16 cellular contexts compared by ENCODE assay signal in genomic region chr12:89597770-89598169, GRCh38.
DNase-seq lines count a peak whose midpoint lies in the region; ATAC-seq, FAIRE-seq and TF ChIP-seq lines count a peak whose summit lies in the region.
"Had no signal": no experiment of that assay in that cellular context is flagged by ENCODE, and none has a peak within 500 bp of the region (broad histone marks: within the 10 kb centered on the region; RNA-seq: fewer than 3 reads in every experiment).

No MANE protein-coding gene starts in this region.

- no peaks in the 10 kb centered on the region for H3K27me3 ChIP-seq in vagina
- H3K27me3 ChIP-seq: BLaER1 treated with 17β-estradiol and CSF1 and Interleukin-3, amounts not matched to agents 10 nM and 100 nM; cardiac muscle cell had no signal

- H3K27ac ChIP-seq in vagina, result no peak overlapping the region
- H3K27ac ChIP-seq: BLaER1 treated with 17β-estradiol and CSF1 and Interleukin-3, amounts not matched to agents 10 nM and 100 nM; cardiac muscle cell had no signal

- intact Hi-C loops in vagina (cut with DNase I), result no loop called here

- H3K4me3 ChIP-seq in GM12865 (ENCODE audit: low read depth, low read length) (no peak overlapping the region), vagina (no peak overlapping the region)
- H3K4me3 ChIP-seq: BLaER1 treated with 17β-estradiol and CSF1 and Interleukin-3, amounts not matched to agents 10 nM and 100 nM; cardiac muscle cell had no signal

- no peak for TF ChIP-seq POLR2A in vagina (IDR thresholded peaks at IDR 0.05)
- TF ChIP-seq POLR2A in H54 (IDR thresholded peaks at IDR 0.05; ENCODE audit: low read depth, low read length), result no peak

- no peak for FAIRE-seq in H54 (lab: Jason Lieb, UNC)
- FAIRE-seq: G401.6, H1 had no signal

- ATAC-seq in GM19043 (IDR thresholded peaks at IDR 0.05; ENCODE audit: low read depth, unreplicated experiment) (peak; percentile 63), HG02623 (IDR thresholded peaks at IDR 0.05; ENCODE audit: unreplicated experiment) (peak; percentile 41), HG03558 (IDR thresholded peaks at IDR 0.05; ENCODE audit: extremely low read depth, unreplicated experiment) (peak; percentile 49)
- ATAC-seq: PC-3 had no signal

- no peak for TF ChIP-seq CTCF in GM12865 (IDR thresholded peaks at IDR 0.05; ENCODE audit: insufficient read depth, low read depth, low read length, missing control alignments)
- no peak for TF ChIP-seq CTCF in vagina (IDR thresholded peaks at IDR 0.05)

- DNase-seq in GM12865 (ENCODE audit: low read depth), result peak; percentile 40
- no peak for DNase-seq in vagina (ENCODE audit: extremely low spot score in 2 of 2)
- DNase-seq in H54 (ENCODE audit: insufficient read length, low spot score), result no peak
- DNase-seq in NK-92 treated with Interleukin-12 subunit alpha and Interleukin-12 subunit beta, amount 100 ng/mL, for 24 hours (lab: John Stamatoyannopoulos, UW), result no peak
- no peak for DNase-seq in activated effector memory CD4-positive, alpha-beta T cell treated with anti-CD3 and anti-CD28 coated beads, Interleukin-2, amount 50 U/mL, for 16 hours
- DNase-seq: activated T-cell treated with anti-CD3 and anti-CD28 coated beads for 4 hours; NCI-H187; PC-3; stimulated activated CD4-positive, alpha-beta T cell treated with anti-CD3 and anti-CD28 coated beads, Interleukin-4, amount 100 ng/mL, for 1 hour had no signal

- peaks cover 0 to 18% of the 10 kb centered on the region in 2 donors for H3K36me3 ChIP-seq in vagina
- H3K36me3 ChIP-seq: cardiac muscle cell had no signal

- no peaks in the 10 kb centered on the region for H3K4me1 ChIP-seq in vagina

- no peaks in the 10 kb centered on the region for H3K9me3 ChIP-seq in vagina
- H3K9me3 ChIP-seq: BLaER1 treated with 17β-estradiol and CSF1 and Interleukin-3, amounts not matched to agents 10 nM and 100 nM had no signal
